8 cellular contexts compared by ENCODE assay signal in the genomic region with DNA sequence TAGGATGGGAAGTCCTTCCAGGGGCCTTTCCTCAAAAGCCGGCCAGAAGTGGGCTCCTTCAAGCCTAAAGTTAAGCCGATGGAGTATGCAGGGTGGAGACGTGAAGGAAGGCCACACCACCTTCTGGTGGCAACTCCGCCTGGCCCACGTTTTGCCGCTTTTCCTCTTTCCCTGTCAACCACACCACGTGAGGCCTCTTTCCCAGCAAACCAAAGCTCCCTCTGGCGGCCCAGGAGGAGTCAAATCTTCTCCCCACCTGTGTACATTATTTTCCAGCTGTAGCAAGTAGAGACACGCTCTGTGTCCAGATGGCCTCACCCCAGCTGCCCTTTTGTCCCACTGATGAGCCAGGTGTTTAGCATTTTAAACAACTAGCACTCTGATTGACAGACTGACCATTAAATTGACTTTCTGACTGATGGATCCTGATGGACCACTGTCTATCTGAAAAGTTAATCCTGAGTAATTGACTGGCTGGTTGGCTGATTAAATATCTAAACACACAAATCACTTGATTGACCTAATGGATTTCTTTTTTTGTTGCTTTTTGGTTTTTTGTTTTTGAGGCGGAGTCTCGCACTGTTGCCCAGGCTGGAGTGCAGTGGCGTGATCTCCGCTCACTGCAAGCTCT. TPM values are rescaled to one million over a fixed set of nuclear protein-coding genes. Genes with fewer than 3 reads are reported as not detected.
A peak's percentile ranks its signal among the peaks of the same experiment; 100 is the strongest.
DNase-seq lines count a peak whose midpoint lies in the region; ATAC-seq lines count a peak whose summit lies in the region.

No MANE protein-coding gene starts in this region.

- no peaks in the 10 kb centered on the region for H3K27me3 Mint-ChIP-seq in activated T-cell treated with anti-CD3 and anti-CD28 coated beads, Interleukin-2, amount 50 U/mL, for 72 hours (ENCODE audit: low read depth)
- no peaks in the 10 kb centered on the region for H3K27me3 Mint-ChIP-seq in activated T-cell treated with anti-CD3 and anti-CD28 coated beads, Interleukin-2, amount 50 U/mL, for 4 hours (ENCODE audit: low read depth)
- H3K27me3 Mint-ChIP-seq in central memory CD8-positive, alpha-beta T cell, result no peaks in the 10 kb centered on the region

- ATAC-seq in activated T-cell treated with anti-CD3 and anti-CD28 coated beads, Interleukin-2, amount 50 U/mL, for 72 hours (replicated peaks in 1 of 2), result no peak
- ATAC-seq in activated T-cell treated with anti-CD3 and anti-CD28 coated beads, Interleukin-2, amount 50 U/mL, for 4 hours, result no peak
- no peak for ATAC-seq in central memory CD8-positive, alpha-beta T cell (replicated peaks; ENCODE audit: extremely low read depth, poor library complexity, severe bottlenecking)
- ATAC-seq in GM21381 (IDR thresholded peaks at IDR 0.05; ENCODE audit: unreplicated experiment) (no peak), GM19351 (IDR thresholded peaks at IDR 0.05; ENCODE audit: unreplicated experiment) (no peak)

- DNase-seq in activated T-cell treated with anti-CD3 and anti-CD28 coated beads, Interleukin-2, amount 50 U/mL, for 72 hours, result no peak
- no peak for DNase-seq in activated T-cell treated with anti-CD3 and anti-CD28 coated beads, Interleukin-2, amount 50 U/mL, for 4 hours
- DNase-seq in NCI-H510A treated with DMSO at 0.1 percent for 48 hours (lab: John Stamatoyannopoulos, UW) (peak; percentile 65), medulla oblongata (ENCODE audit: extremely low spot score) (peak; percentile 57), NCI-H446 treated with DMSO at 0.1 percent for 48 hours (lab: John Stamatoyannopoulos, UW) (no peak)
- no peak for DNase-seq in central memory CD8-positive, alpha-beta T cell (ENCODE audit: low spot score in 2 of 2)

- peaks cover 64% of the 10 kb centered on the region for H3K4me1 Mint-ChIP-seq in activated T-cell treated with anti-CD3 and anti-CD28 coated beads, Interleukin-2, amount 50 U/mL, for 72 hours (ENCODE audit: low read depth)
- H3K4me1 Mint-ChIP-seq in activated T-cell treated with anti-CD3 and anti-CD28 coated beads, Interleukin-2, amount 50 U/mL, for 4 hours (ENCODE audit: low read depth), result peaks cover 60% of the 10 kb centered on the region
- H3K4me1 Mint-ChIP-seq in central memory CD8-positive, alpha-beta T cell, result peaks cover 49% of the 10 kb centered on the region

- no peak overlapping the region for H3K27ac Mint-ChIP-seq in activated T-cell treated with anti-CD3 and anti-CD28 coated beads, Interleukin-2, amount 50 U/mL, for 72 hours
- H3K27ac Mint-ChIP-seq in central memory CD8-positive, alpha-beta T cell (ENCODE audit: low read depth), result peak overlapping the region; percentile 57

- H3K36me3 Mint-ChIP-seq in activated T-cell treated with anti-CD3 and anti-CD28 coated beads, Interleukin-2, amount 50 U/mL, for 72 hours (ENCODE audit: insufficient read depth in 2 of 2), result peaks cover 3% of the 10 kb centered on the region in 2 donors
- no peaks in the 10 kb centered on the region for H3K36me3 Mint-ChIP-seq in activated T-cell treated with anti-CD3 and anti-CD28 coated beads, Interleukin-2, amount 50 U/mL, for 4 hours (ENCODE audit: insufficient read depth)
- peaks cover 7% of the 10 kb centered on the region for H3K36me3 Mint-ChIP-seq in central memory CD8-positive, alpha-beta T cell (ENCODE audit: insufficient read depth)

- H3K4me3 Mint-ChIP-seq in activated T-cell treated with anti-CD3 and anti-CD28 coated beads, Interleukin-2, amount 50 U/mL, for 72 hours, result peak overlapping the region; percentile 13 to 32
- H3K4me3 Mint-ChIP-seq in activated T-cell treated with anti-CD3 and anti-CD28 coated beads, Interleukin-2, amount 50 U/mL, for 4 hours, result no peak overlapping the region
- no peak overlapping the region for H3K4me3 Mint-ChIP-seq in central memory CD8-positive, alpha-beta T cell

- no peaks in the 10 kb centered on the region for H3K9me3 Mint-ChIP-seq in activated T-cell treated with anti-CD3 and anti-CD28 coated beads, Interleukin-2, amount 50 U/mL, for 72 hours
- H3K9me3 Mint-ChIP-seq in activated T-cell treated with anti-CD3 and anti-CD28 coated beads, Interleukin-2, amount 50 U/mL, for 4 hours, result no peaks in the 10 kb centered on the region
- no peaks in the 10 kb centered on the region for H3K9me3 Mint-ChIP-seq in central memory CD8-positive, alpha-beta T cell

RNA-seq across cellular contexts. Expression of gene ZBTB38, which starts 59.6 kb away (rescaled TPM):
- 10 to 100 TPM; 50.7 to 82.9 TPM for total RNA-seq in activated T-cell treated with anti-CD3 and anti-CD28 coated beads, Interleukin-2, amount 50 U/mL, for 72 hours
- 10 to 100 TPM; 15.4 to 22.5 (median 21.0) TPM for total RNA-seq in activated T-cell treated with anti-CD3 and anti-CD28 coated beads, Interleukin-2, amount 50 U/mL, for 4 hours

Comparison
In these comparisons a context has a peak if more than half of its experiments do, and no peak if none do; other contexts are left out.
1. H3K4me3 Mint-ChIP-seq: peak in activated T-cell treated with anti-CD3 and anti-CD28 coated beads, Interleukin-2, amount 50 U/mL, for 72 hours (2 of 2); none in activated T-cell treated with anti-CD3 and anti-CD28 coated beads, Interleukin-2, amount 50 U/mL, for 4 hours (single experiment) and central memory CD8-positive, alpha-beta T cell (single experiment).
2. DNase-seq: peak in NCI-H510A treated with DMSO at 0.1 percent for 48 hours (single experiment) and medulla oblongata (single experiment); none in activated T-cell treated with anti-CD3 and anti-CD28 coated beads, Interleukin-2, amount 50 U/mL, for 72 hours (0 of 2), activated T-cell treated with anti-CD3 and anti-CD28 coated beads, Interleukin-2, amount 50 U/mL, for 4 hours (single experiment), central memory CD8-positive, alpha-beta T cell (0 of 2) and NCI-H446 treated with DMSO at 0.1 percent for 48 hours (single experiment).